In genomic region chr13:71851541-71851940, GRCh38 we compare ENCODE assay signal across 36 cellular contexts. TPM values are rescaled to one million over a fixed set of nuclear protein-coding genes. Genes with fewer than 3 reads are reported as not detected.
"Had no signal": no experiment of that assay in that cellular context is flagged by ENCODE, and none has a peak within 500 bp of the region (broad histone marks: within the 10 kb centered on the region; RNA-seq: fewer than 3 reads in every experiment).

No MANE protein-coding gene starts in this region.

- H3K4me1 Mint-ChIP-seq: activated B cell treated with CpG ODN at 0.5 μM for 24 hours; activated CD8-positive, alpha-beta memory T cell treated with anti-CD3 and anti-CD28 coated beads, Interleukin-2, amount 10 ng/mL, durations not matched to agents 7 days and 5 days; activated naive CD4-positive, alpha-beta T cell treated with anti-CD3 and anti-CD28 coated beads, Interleukin-2, amount 50 U/mL, for 24 hours; activated naive CD8-positive, alpha-beta T cell treated with anti-CD3 and anti-CD28 coated beads for 36 hours; activated naive CD8-positive, alpha-beta T cell treated with anti-CD3 and anti-CD28 coated beads, Interleukin-2, amount 50 U/mL, for 24 hours; central memory CD8-positive, alpha-beta T cell; T-cell had no signal

- H3K9me3 Mint-ChIP-seq: activated CD4-positive, alpha-beta memory T cell treated with anti-CD3 and anti-CD28 coated beads for 36 hours; activated naive CD4-positive, alpha-beta T cell treated with anti-CD3 and anti-CD28 coated beads for 36 hours; activated naive CD4-positive, alpha-beta T cell treated with anti-CD3 and anti-CD28 coated beads, Interleukin-2, amount 50 U/mL, for 24 hours; activated naive CD8-positive, alpha-beta T cell treated with anti-CD3 and anti-CD28 coated beads for 36 hours; activated naive CD8-positive, alpha-beta T cell treated with anti-CD3 and anti-CD28 coated beads, Interleukin-2, amount 50 U/mL, for 24 hours; activated T-helper 1 cell treated with anti-CD3 and anti-CD28 coated beads, Interleukin-12 subunit alpha, Interleukin-12 subunit beta, Interleukin-2, Interleukin-4 antibody, amounts not matched to agents 30 ng/mL and 10 ng/mL and 1 ng/mL, durations not matched to agents 14 hours and 24 hours and 36 hours; activated T-helper 2 cell treated with anti-CD3 and anti-CD28 coated beads, Interferon-gamma antibody, Interleukin-2, Interleukin-4, amounts not matched to agents 10 μg/mL and 5 μg/mL and 100 μg/mL, durations not matched to agents 14 hours and 24 hours and 36 hours; central memory CD8-positive, alpha-beta T cell; dendritic cell treated with granulocyte-macrophage colony-stimulating factor and Interleukin-4, amounts not matched to agents 40 ng/mL and 50 ng/mL, for 4 days; effector memory CD8-positive, alpha-beta T cell; T-cell; T-helper 1 cell treated with Interleukin-12 subunit alpha and Interleukin-12 subunit beta and Interleukin-4 antibody, amounts not matched to agents 30 μg/mL and 1 μg/mL, for 36 hours; T-helper 2 cell treated with Interferon-gamma antibody and Interleukin-4, amounts not matched to agents 5 μg/mL and 100 μg/mL, for 36 hours had no signal

- H3K27me3 ChIP-seq: adrenal gland, brain microvascular endothelial cell, dorsolateral prefrontal cortex, heart left ventricle had no signal

- H3K36me3 Mint-ChIP-seq: activated CD4-positive, alpha-beta memory T cell treated with anti-CD3 and anti-CD28 coated beads for 36 hours; activated CD8-positive, alpha-beta memory T cell treated with anti-CD3 and anti-CD28 coated beads, Interleukin-2, amount 10 ng/mL, durations not matched to agents 7 days and 5 days; activated naive CD4-positive, alpha-beta T cell treated with anti-CD3 and anti-CD28 coated beads, Interleukin-2, amount 50 U/mL, for 24 hours; activated naive CD8-positive, alpha-beta T cell treated with anti-CD3 and anti-CD28 coated beads for 36 hours; T-cell had no signal

- H3K27ac Mint-ChIP-seq: activated B cell treated with CpG ODN at 0.5 μM for 24 hours; activated CD4-positive, alpha-beta memory T cell treated with anti-CD3 and anti-CD28 coated beads for 36 hours; activated CD8-positive, alpha-beta memory T cell treated with anti-CD3 and anti-CD28 coated beads, Interleukin-2, amount 10 ng/mL, durations not matched to agents 7 days and 5 days; activated CD8-positive, alpha-beta T cell treated with anti-CD3 and anti-CD28 coated beads, Interleukin-2, amount 10 ng/mL, durations not matched to agents 7 days and 5 days; activated naive CD4-positive, alpha-beta T cell treated with anti-CD3 and anti-CD28 coated beads for 36 hours; activated naive CD4-positive, alpha-beta T cell treated with anti-CD3 and anti-CD28 coated beads, Interleukin-2, amount 50 U/mL, for 24 hours; activated naive CD8-positive, alpha-beta T cell treated with anti-CD3 and anti-CD28 coated beads for 36 hours; activated naive CD8-positive, alpha-beta T cell treated with anti-CD3 and anti-CD28 coated beads, Interleukin-2, amount 50 U/mL, for 24 hours; activated T-helper 1 cell treated with anti-CD3 and anti-CD28 coated beads, Interleukin-12 subunit alpha, Interleukin-12 subunit beta, Interleukin-2, Interleukin-4 antibody, amounts not matched to agents 30 ng/mL and 10 ng/mL and 1 ng/mL, durations not matched to agents 14 hours and 24 hours and 36 hours; activated T-helper 2 cell treated with anti-CD3 and anti-CD28 coated beads, Interferon-gamma antibody, Interleukin-2, Interleukin-4, amounts not matched to agents 10 μg/mL and 5 μg/mL and 100 μg/mL, durations not matched to agents 14 hours and 24 hours and 36 hours; dendritic cell treated with granulocyte-macrophage colony-stimulating factor and Interleukin-4, amounts not matched to agents 40 ng/mL and 50 ng/mL, for 4 days; effector memory CD8-positive, alpha-beta T cell; T-cell; T-helper 1 cell treated with Interleukin-12 subunit alpha and Interleukin-12 subunit beta and Interleukin-4 antibody, amounts not matched to agents 30 μg/mL and 1 μg/mL, for 36 hours; T-helper 2 cell treated with Interferon-gamma antibody and Interleukin-4, amounts not matched to agents 5 μg/mL and 100 μg/mL, for 36 hours had no signal

- ATAC-seq: activated CD4-positive, CD25-positive, alpha-beta regulatory T cell treated with anti-CD3 and anti-CD28 coated beads, Interleukin-2, amount 50 U/mL, for 24 hours; activated CD8-positive, alpha-beta memory T cell treated with anti-CD3 and anti-CD28 coated beads, Interleukin-2, amount 10 ng/mL, durations not matched to agents 7 days and 5 days; activated CD8-positive, alpha-beta T cell treated with anti-CD3 and anti-CD28 coated beads, Interleukin-2, amount 10 ng/mL, durations not matched to agents 7 days and 5 days; activated naive CD8-positive, alpha-beta T cell treated with anti-CD3 and anti-CD28 coated beads, Interleukin-2, amount 50 U/mL, for 24 hours; effector memory CD8-positive, alpha-beta T cell; esophagus mucosa; heart left ventricle; T-cell had no signal

- H3K36me3 ChIP-seq: adrenal gland, brain microvascular endothelial cell, heart left ventricle, WERI-Rb-1 had no signal

- DNase-seq: activated B cell treated with CpG ODN at 0.5 μM for 24 hours; activated CD4-positive, alpha-beta memory T cell treated with anti-CD3 and anti-CD28 coated beads for 36 hours; activated CD4-positive, alpha-beta T cell treated with anti-CD3 and anti-CD28 coated beads for 48 hours; activated CD8-positive, alpha-beta memory T cell treated with anti-CD3 and anti-CD28 coated beads, Interleukin-2, amount 10 ng/mL, durations not matched to agents 7 days and 5 days; activated CD8-positive, alpha-beta memory T cell treated with anti-CD3 and anti-CD28 coated beads, Interleukin-2, amount 50 U/mL, for 4 hours; activated CD8-positive, alpha-beta T cell treated with anti-CD3 and anti-CD28 coated beads, Interleukin-2, amount 10 ng/mL, durations not matched to agents 7 days and 5 days; activated effector memory CD4-positive, alpha-beta T cell treated with anti-CD3 and anti-CD28 coated beads, Interleukin-2, amount 50 U/mL, for 16 hours; activated naive CD4-positive, alpha-beta T cell treated with anti-CD3 and anti-CD28 coated beads for 36 hours; activated naive CD8-positive, alpha-beta T cell treated with anti-CD3 and anti-CD28 coated beads for 36 hours; activated naive CD8-positive, alpha-beta T cell treated with anti-CD3 and anti-CD28 coated beads, Interleukin-2, amount 50 U/mL, for 24 hours; activated T-cell treated with anti-CD3 and anti-CD28 coated beads, Interleukin-2, amount 50 U/mL, for 1 hour; activated T-cell treated with anti-CD3 and anti-CD28 coated beads, Interleukin-2, amount 50 U/mL, for 48 hours; adrenal gland; amygdala; aorta; brain microvascular endothelial cell; dorsolateral prefrontal cortex; effector CD4-positive, alpha-beta T cell; effector memory CD8-positive, alpha-beta T cell; foreskin fibroblast; heart left ventricle; T-cell; T1000; WERI-Rb-1 had no signal

- H3K27ac ChIP-seq: adrenal gland, brain microvascular endothelial cell, coronary artery, dorsolateral prefrontal cortex, heart left ventricle, WERI-Rb-1 had no signal

- H3K4me1 ChIP-seq: heart left ventricle had no signal

- H3K4me3 ChIP-seq: adrenal gland, coronary artery, dorsolateral prefrontal cortex, heart left ventricle had no signal

- H3K4me3 Mint-ChIP-seq: activated B cell treated with CpG ODN at 0.5 μM for 24 hours; activated CD4-positive, alpha-beta memory T cell treated with anti-CD3 and anti-CD28 coated beads for 36 hours; activated CD8-positive, alpha-beta memory T cell treated with anti-CD3 and anti-CD28 coated beads, Interleukin-2, amount 10 ng/mL, durations not matched to agents 7 days and 5 days; activated CD8-positive, alpha-beta T cell treated with anti-CD3 and anti-CD28 coated beads, Interleukin-2, amount 10 ng/mL, durations not matched to agents 7 days and 5 days; activated naive CD4-positive, alpha-beta T cell treated with anti-CD3 and anti-CD28 coated beads for 36 hours; activated naive CD4-positive, alpha-beta T cell treated with anti-CD3 and anti-CD28 coated beads, Interleukin-2, amount 50 U/mL, for 24 hours; activated naive CD8-positive, alpha-beta T cell treated with anti-CD3 and anti-CD28 coated beads for 36 hours; activated naive CD8-positive, alpha-beta T cell treated with anti-CD3 and anti-CD28 coated beads, Interleukin-2, amount 50 U/mL, for 24 hours; activated T-helper 1 cell treated with anti-CD3 and anti-CD28 coated beads, Interleukin-12 subunit alpha, Interleukin-12 subunit beta, Interleukin-2, Interleukin-4 antibody, amounts not matched to agents 30 ng/mL and 10 ng/mL and 1 ng/mL, durations not matched to agents 14 hours and 24 hours and 36 hours; central memory CD8-positive, alpha-beta T cell; dendritic cell treated with granulocyte-macrophage colony-stimulating factor and Interleukin-4, amounts not matched to agents 40 ng/mL and 50 ng/mL, for 4 days; effector memory CD8-positive, alpha-beta T cell; T-cell; T-helper 1 cell treated with Interleukin-12 subunit alpha and Interleukin-12 subunit beta and Interleukin-4 antibody, amounts not matched to agents 30 μg/mL and 1 μg/mL, for 36 hours; T-helper 2 cell treated with Interferon-gamma antibody and Interleukin-4, amounts not matched to agents 5 μg/mL and 100 μg/mL, for 36 hours had no signal

- H3K27me3 Mint-ChIP-seq: activated B cell treated with CpG ODN at 0.5 μM for 24 hours; activated CD4-positive, alpha-beta memory T cell treated with anti-CD3 and anti-CD28 coated beads for 36 hours; activated CD8-positive, alpha-beta memory T cell treated with anti-CD3 and anti-CD28 coated beads, Interleukin-2, amount 10 ng/mL, durations not matched to agents 7 days and 5 days; activated naive CD4-positive, alpha-beta T cell treated with anti-CD3 and anti-CD28 coated beads, Interleukin-2, amount 50 U/mL, for 24 hours; activated naive CD8-positive, alpha-beta T cell treated with anti-CD3 and anti-CD28 coated beads, Interleukin-2, amount 50 U/mL, for 24 hours; central memory CD8-positive, alpha-beta T cell; dendritic cell treated with granulocyte-macrophage colony-stimulating factor and Interleukin-4, amounts not matched to agents 40 ng/mL and 50 ng/mL, for 4 days; effector memory CD8-positive, alpha-beta T cell; T-cell had no signal

- H3K9me3 ChIP-seq: adrenal gland, heart left ventricle had no signal

RNA-seq across cellular contexts. Expression of gene DACH1, which starts 15.5 kb away (rescaled TPM):
- total RNA-seq: activated B cell treated with CpG ODN at 0.5 μM for 24 hours; activated CD4-positive, alpha-beta memory T cell treated with anti-CD3 and anti-CD28 coated beads for 36 hours; activated CD8-positive, alpha-beta memory T cell treated with anti-CD3 and anti-CD28 coated beads for 36 hours; activated CD8-positive, alpha-beta memory T cell treated with anti-CD3 and anti-CD28 coated beads, Interleukin-2, amount 10 ng/mL, durations not matched to agents 7 days and 5 days; activated CD8-positive, alpha-beta T cell treated with anti-CD3 and anti-CD28 coated beads, Interleukin-2, amount 10 ng/mL, durations not matched to agents 7 days and 5 days; activated naive CD4-positive, alpha-beta T cell treated with anti-CD3 and anti-CD28 coated beads for 36 hours; activated naive CD8-positive, alpha-beta T cell treated with anti-CD3 and anti-CD28 coated beads for 36 hours; activated T-helper 1 cell treated with anti-CD3 and anti-CD28 coated beads, Interleukin-12 subunit alpha, Interleukin-12 subunit beta, Interleukin-2, Interleukin-4 antibody, amounts not matched to agents 30 ng/mL and 10 ng/mL and 1 ng/mL, durations not matched to agents 14 hours and 24 hours and 36 hours; activated T-helper 2 cell treated with anti-CD3 and anti-CD28 coated beads, Interferon-gamma antibody, Interleukin-2, Interleukin-4, amounts not matched to agents 10 μg/mL and 5 μg/mL and 100 μg/mL, durations not matched to agents 14 hours and 24 hours and 36 hours; bronchial epithelial cell had no signal
